In the genomic region with DNA sequence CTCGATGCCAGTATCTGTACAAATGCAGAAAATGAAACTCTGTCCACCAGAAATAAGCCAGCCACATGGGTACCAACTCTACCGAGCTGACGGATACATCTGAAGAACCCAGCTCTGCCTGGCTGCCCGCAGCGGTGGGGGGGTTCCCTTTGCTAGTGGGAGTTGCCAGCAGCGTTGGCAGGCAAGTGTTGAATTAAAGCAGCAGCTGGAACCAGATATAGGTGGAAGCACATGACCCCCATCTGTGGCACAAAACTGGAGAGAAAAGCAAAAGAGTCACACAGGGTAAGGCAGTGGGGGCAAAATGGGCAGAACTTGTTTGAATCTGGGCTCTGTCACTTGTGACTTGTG, we compare ENCODE assay signal across 11 cellular contexts.
A peak's percentile ranks its signal among the peaks of the same experiment; 100 is the strongest.
DNase-seq lines count a peak whose midpoint lies in the region; ATAC-seq and TF ChIP-seq lines count a peak whose summit lies in the region.
"Had no signal": no experiment of that assay in that cellular context is flagged by ENCODE, and none has a peak within 500 bp of the region (broad histone marks: within the 10 kb centered on the region; RNA-seq: fewer than 3 reads in every experiment).

No MANE protein-coding gene starts in this region.

- no peak overlapping the region for H3K27ac ChIP-seq in BLaER1
- peak overlapping the region; percentile 96 for H3K27ac ChIP-seq in OCI-LY1 (ENCODE audit: low read depth, low read length, poor library complexity, severe bottlenecking)
- H3K27ac ChIP-seq: WERI-Rb-1 had no signal

- H3K4me2 ChIP-seq in BLaER1: peak overlapping the region; percentile 51
- peak overlapping the region; percentile 63 for H3K4me2 ChIP-seq in OCI-LY1 (ENCODE audit: low read length)

- no peaks in the 10 kb centered on the region for H3K27me3 ChIP-seq in BLaER1
- no peaks in the 10 kb centered on the region for H3K27me3 ChIP-seq in OCI-LY1 (ENCODE audit: insufficient read depth, low read length)

- no peaks in the 10 kb centered on the region for H3K79me2 ChIP-seq in OCI-LY1 (ENCODE audit: insufficient read depth, low read length)

- no peaks in the 10 kb centered on the region for H3K9me2 ChIP-seq in OCI-LY1 (ENCODE audit: low read depth, low read length)

- POLR2A ChIA-PET in HEK293T (lab: Yijun Ruan, JAX): no interaction called here

- H4K20me1 ChIP-seq in BLaER1 (no peaks in the 10 kb centered on the region), OCI-LY1 (ENCODE audit: insufficient read depth, low read length) (no peaks in the 10 kb centered on the region)

- H2AFZ ChIP-seq in OCI-LY1 (ENCODE audit: low read length): no peak overlapping the region

- H3K4me1 ChIP-seq in BLaER1 (peaks cover 53% of the 10 kb centered on the region), OCI-LY1 (ENCODE audit: insufficient read depth, low read length, severe bottlenecking) (peaks cover 68% of the 10 kb centered on the region)

- H3K36me3 ChIP-seq in BLaER1: no peaks in the 10 kb centered on the region
- no peaks in the 10 kb centered on the region for H3K36me3 ChIP-seq in OCI-LY1 (ENCODE audit: insufficient read depth, low read length)
- H3K36me3 ChIP-seq: WERI-Rb-1 had no signal

- H3K9me3 ChIP-seq in BLaER1 (peaks cover 4% of the 10 kb centered on the region; the same call in 1 of the 2 replicates), OCI-LY1 (ENCODE audit: low read length) (no peaks in the 10 kb centered on the region)

- ATAC-seq in GM19025 (IDR thresholded peaks at IDR 0.05; ENCODE audit: low read depth, unreplicated experiment): peak; percentile 37
- ATAC-seq in HG02938 (IDR thresholded peaks at IDR 0.05; ENCODE audit: unreplicated experiment): peak; percentile 26
- no peak for ATAC-seq in HG03025 (IDR thresholded peaks at IDR 0.05; ENCODE audit: low FRiP score, unreplicated experiment)

- 0 out of 2 replicates have a peak, but pooled peaks cover 9% of the 10 kb centered on the region for H3F3A ChIP-seq in OCI-LY1 (ENCODE audit: insufficient read depth, low read length)

- H3K4me3 ChIP-seq in BLaER1: no peak overlapping the region
- H3K4me3 ChIP-seq in OCI-LY1 (ENCODE audit: low read depth, low read length, poor library complexity, severe bottlenecking): peak overlapping the region; percentile 29

- TF ChIP-seq CTCF in OCI-LY1 (IDR thresholded peaks at IDR 0.05; ENCODE audit: low read length): no peak

- no peak overlapping the region for H3K9ac ChIP-seq in BLaER1
- peak overlapping the region; percentile 64 for H3K9ac ChIP-seq in OCI-LY1 (ENCODE audit: low read length)

- DNase-seq in RPMI8226 (no peak), GF-D8 (lab: John Stamatoyannopoulos, UW) (no peak), HEK293T (ENCODE audit: extremely low spot score) (no peak)
- DNase-seq: NCI-H526 treated with DMSO at 0.1 percent for 48 hours; stimulated activated CD4-positive, alpha-beta T cell treated with anti-CD3 and anti-CD28 coated beads, Interleukin-2, amount 100 ng/mL, for 24 hours; WERI-Rb-1 had no signal

- CTCF ChIA-PET in HEK293T (lab: Yijun Ruan, JAX): no interaction called here

TF ChIP-seq in HEK293T, 16 proteins besides CTCF, POLR2A, EP300 and RAD21:
- no peak for TF ChIP-seq SP1 (IDR thresholded peaks at IDR 0.05)
- no peak for TF ChIP-seq SUZ12 (IDR thresholded peaks at IDR 0.05)
- no peak for TF ChIP-seq FOXA1 (IDR thresholded peaks at IDR 0.05)
- TF ChIP-seq FOXM1 (IDR thresholded peaks at IDR 0.05; ENCODE audit: borderline replicate concordance): no peak
- TF ChIP-seq FOXK2 (IDR thresholded peaks at IDR 0.05): no peak
- no peak for TF ChIP-seq ELF4 (IDR thresholded peaks at IDR 0.05)
- TF ChIP-seq NFRKB (IDR thresholded peaks at IDR 0.05): no peak
- no peak for TF ChIP-seq BHLHE40 (IDR thresholded peaks at IDR 0.05; ENCODE audit: borderline replicate concordance)
- TF ChIP-seq L3MBTL2 (conservative IDR thresholded peaks at IDR 0.05): no peak
- TF ChIP-seq CTBP1 (IDR thresholded peaks at IDR 0.05; ENCODE audit: borderline replicate concordance): no peak
- TF ChIP-seq ZNF384 (IDR thresholded peaks at IDR 0.05): no peak
- no peak for TF ChIP-seq ARNT (IDR thresholded peaks at IDR 0.05)
